Comparison of ENCODE assay signal across 7 cellular contexts in the genomic region with DNA sequence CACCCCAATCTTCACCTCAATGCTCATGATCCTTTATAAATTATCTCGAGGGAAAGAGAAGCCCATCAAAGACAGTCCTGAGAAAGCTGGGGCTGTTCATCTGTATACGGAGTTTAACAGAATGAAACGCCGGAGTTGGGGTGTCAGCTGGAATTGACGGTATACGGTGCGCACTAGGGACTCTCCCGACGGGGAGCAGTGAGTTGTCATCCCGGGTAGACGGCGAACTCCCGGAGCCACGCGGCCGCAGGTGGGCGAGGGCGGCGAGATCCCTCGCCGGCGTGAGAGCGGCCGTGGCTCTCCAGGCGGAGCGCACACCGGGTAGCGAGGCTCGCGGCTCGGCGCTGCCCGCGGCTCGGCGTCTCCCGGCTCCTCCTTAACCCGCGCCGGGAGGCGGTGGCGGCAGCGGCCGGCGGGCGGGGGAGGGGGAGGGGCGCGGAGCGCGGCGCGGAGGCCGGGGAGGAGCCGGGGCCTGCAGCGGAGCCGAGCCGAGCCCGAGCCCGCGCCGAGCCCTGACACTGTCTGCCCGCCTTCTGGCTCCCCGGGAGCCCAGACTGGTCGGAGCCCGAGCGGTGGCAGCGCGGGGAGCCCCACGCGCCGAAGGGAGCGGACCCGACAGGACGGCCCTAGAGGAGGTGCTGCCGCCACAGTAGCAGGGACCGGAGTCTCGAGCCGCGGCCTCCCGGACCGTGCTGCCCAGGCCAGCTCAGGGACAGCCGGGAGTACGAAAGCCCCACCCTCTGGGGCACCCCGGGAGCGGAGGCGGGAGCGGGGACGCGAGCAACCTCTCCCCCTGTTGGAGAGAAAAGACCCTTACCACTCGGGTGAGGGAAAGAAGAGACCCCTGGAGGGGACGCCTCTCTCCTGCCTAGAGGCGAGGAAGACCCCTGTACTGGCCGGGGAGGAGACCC. TPM values are rescaled to one million over a fixed set of nuclear protein-coding genes. Genes with fewer than 3 reads are reported as not detected.
DNase-seq lines count a peak whose midpoint lies in the region; ATAC-seq and TF ChIP-seq lines count a peak whose summit lies in the region.

Gene FOXJ2 (plus strand): TSS at position 475 of the 911 bp plus-strand sequence. CDS start 7,117 bp downstream, outside the sequence.

- H3K27me3 Mint-ChIP-seq in WTC11 (ENCODE audit: low read depth), result no peaks in the 10 kb centered on the region

- POLR2A ChIA-PET in WTC11 (lab: Charles Lee), result interaction anchor here (0.9 kb wide), 1 partner anchor 96 kb away, joined by 5 read pairs; no protein-coding TSS in a partner anchor

- no peaks in the 10 kb centered on the region for H3K36me3 Mint-ChIP-seq in WTC11

- H3K4me1 Mint-ChIP-seq in WTC11, result peaks cover 53% of the 10 kb centered on the region

- TF ChIP-seq CTCF in WTC11 (IDR thresholded peaks at IDR 0.05) (no peak), cardiac fibroblast (IDR thresholded peaks at IDR 0.05; ENCODE audit: low read depth, low read length) (no peak)

- TF ChIP-seq POLR2A in GM15510 (IDR thresholded peaks at IDR 0.05; ENCODE audit: borderline replicate concordance, extremely low read depth, insufficient read length), result peak; percentile 53

- H3K27ac Mint-ChIP-seq in WTC11, result peak within 1 kb of the TSS; percentile 90

- DNase-seq in NCI-H128 (lab: John Stamatoyannopoulos, UW; ENCODE audit: unreplicated experiment), result peak; percentile 45
- DNase-seq in WTC11 (ENCODE audit: low spot score), result peak; percentile 69
- peak; percentile 64 to 79 for DNase-seq in cardiac fibroblast (ENCODE audit: low read depth in 2 of 2)
- peak; percentile 67 for DNase-seq in iris pigment epithelial cell (ENCODE audit: low read depth)
- peak; percentile 54 to 65 for DNase-seq in stimulated activated CD4-positive, alpha-beta T cell treated with anti-CD3 and anti-CD28 coated beads, Interleukin-12 subunit alpha, Interleukin-12 subunit beta, amount 100 ng/mL, for 24 hours (ENCODE audit: low read depth in 2 of 2)

- H3K4me3 Mint-ChIP-seq in WTC11, result peak within 1 kb of the TSS; percentile 86

- peak within 1 kb of the TSS; percentile 88 to 90 for H3K4me3 ChIP-seq in cardiac fibroblast (replicated peaks in 1 of 2; ENCODE audit: low read depth in 2 of 2, low read length in 2 of 2)

- H3K9me3 Mint-ChIP-seq in WTC11, result no peaks in the 10 kb centered on the region

- CTCF ChIA-PET in WTC11 (lab: Charles Lee), result interaction anchor here (2.9 kb wide), 1 partner anchor 13 kb away, joined by 18 read pairs; no protein-coding TSS in a partner anchor

- ATAC-seq in HG02642 (IDR thresholded peaks at IDR 0.05; ENCODE audit: poor library complexity, unreplicated experiment) (peak; percentile 77), WTC11 (peak; percentile 65)

TF ChIP-seq in WTC11, 78 proteins besides CTCF, POLR2A, EP300 and RAD21:
- TF ChIP-seq MXD4 (CRISPR knock-in tag; IDR thresholded peaks at IDR 0.05; ENCODE audit: borderline replicate concordance) (no peak), RORB (CRISPR knock-in tag; IDR thresholded peaks at IDR 0.05) (no peak), AFF4 (CRISPR knock-in tag; IDR thresholded peaks at IDR 0.05; ENCODE audit: borderline replicate concordance) (no peak), KAT7 (CRISPR knock-in tag; IDR thresholded peaks at IDR 0.05; ENCODE audit: borderline replicate concordance) (0 out of 2 replicates have a peak, but pooled peaks have one; percentile 27), RELA (CRISPR knock-in tag; IDR thresholded peaks at IDR 0.05; ENCODE audit: borderline replicate concordance) (no peak), HMGXB4 (CRISPR knock-in tag; IDR thresholded peaks at IDR 0.05) (peak; percentile 69; the same call in 1 of the 2 replicates), TEAD1 (CRISPR knock-in tag; IDR thresholded peaks at IDR 0.05) (no peak), ZNF121 (CRISPR knock-in tag; IDR thresholded peaks at IDR 0.05) (peak; percentile 93), JUN (CRISPR knock-in tag; IDR thresholded peaks at IDR 0.05) (no peak), ZNF423 (CRISPR knock-in tag; IDR thresholded peaks at IDR 0.05) (peak; percentile 51; the same call in 1 of the 2 replicates), FOXP1 (CRISPR knock-in tag; IDR thresholded peaks at IDR 0.05; ENCODE audit: borderline replicate concordance) (0 out of 2 replicates have a peak, but pooled peaks have one; percentile 13), TP53 (CRISPR knock-in tag; IDR thresholded peaks at IDR 0.05) (0 out of 2 replicates have a peak, but pooled peaks have one; percentile 36), JAZF1 (CRISPR knock-in tag; IDR thresholded peaks at IDR 0.05) (no peak), FOXK1 (CRISPR knock-in tag; IDR thresholded peaks at IDR 0.05) (0 out of 2 replicates have a peak, but pooled peaks have one; percentile 8)

RNA-seq across cellular contexts. Expression of gene FOXJ2, which starts in this region (rescaled TPM):
- 10.3 to 12.7 TPM (median 10.4 TPM) in 3 replicates for total RNA-seq in WTC11 (2021)

Comparison
In these comparisons a context has a peak if more than half of its experiments do, and no peak if none do; other contexts are left out.
1. Peak in every context shown above with its lines: DNase-seq, ATAC-seq and H3K4me3 ChIP-seq.